Comparison of ENCODE assay signal across 29 cellular contexts in genomic region chr14:59146941-59147470, GRCh38. TPM values are rescaled to one million over a fixed set of nuclear protein-coding genes. Genes with fewer than 3 reads are reported as not detected.
DNase-seq lines count a peak whose midpoint lies in the region; ATAC-seq, FAIRE-seq and TF ChIP-seq lines count a peak whose summit lies in the region.
"Had no signal": no experiment of that assay in that cellular context is flagged by ENCODE, and none has a peak within 500 bp of the region (broad histone marks: within the 10 kb centered on the region; RNA-seq: fewer than 3 reads in every experiment).

No MANE protein-coding gene starts in this region.

- no peak overlapping the region for H3K27ac ChIP-seq in left ventricle myocardium inferior (replicated peaks)
- H3K27ac ChIP-seq in neural cell (ENCODE audit: low read length), result peak overlapping the region; percentile 3
- H3K27ac ChIP-seq: HL-60, RWPE1 had no signal

- no peaks in the 10 kb centered on the region for H3K9me3 Mint-ChIP-seq in stimulated activated effector memory CD8-positive, alpha-beta T cell treated with anti-CD3 and anti-CD28 coated beads, Interleukin-12 subunit alpha, Interleukin-12 subunit beta, amount 100 ng/mL, for 72 hours
- H3K9me3 Mint-ChIP-seq: CD14-positive monocyte; CD8-positive, alpha-beta memory T cell had no signal

- intact Hi-C loops in Right ventricle myocardium inferior (cut with DNase I), result no loop called here
- intact Hi-C loops in left ventricle myocardium inferior (cut with micrococcal nuclease), result no loop called here

- ATAC-seq in Right ventricle myocardium inferior (peak; percentile 57), HG03469 (IDR thresholded peaks at IDR 0.05; ENCODE audit: unreplicated experiment) (no peak)
- no peak for ATAC-seq in stimulated activated effector memory CD8-positive, alpha-beta T cell treated with anti-CD3 and anti-CD28 coated beads, Interleukin-12 subunit alpha, Interleukin-12 subunit beta, amount 100 ng/mL, for 72 hours
- ATAC-seq: GM12878, Panc1 had no signal

- H3K4me2 ChIP-seq in neural cell (ENCODE audit: low read length), result no peak overlapping the region
- H3K4me2 ChIP-seq: SK-N-SH had no signal

- no peaks in the 10 kb centered on the region for H3K36me3 Mint-ChIP-seq in stimulated activated effector memory CD8-positive, alpha-beta T cell treated with anti-CD3 and anti-CD28 coated beads, Interleukin-12 subunit alpha, Interleukin-12 subunit beta, amount 100 ng/mL, for 72 hours
- H3K36me3 Mint-ChIP-seq: CD14-positive monocyte had no signal

- H3K4me3 Mint-ChIP-seq in stimulated activated effector memory CD8-positive, alpha-beta T cell treated with anti-CD3 and anti-CD28 coated beads, Interleukin-12 subunit alpha, Interleukin-12 subunit beta, amount 100 ng/mL, for 72 hours, result no peak overlapping the region
- H3K4me3 Mint-ChIP-seq: CD14-positive monocyte; CD8-positive, alpha-beta memory T cell had no signal

- TF ChIP-seq CTCF in left ventricle myocardium inferior (IDR thresholded peaks at IDR 0.05; ENCODE audit: borderline replicate concordance) (no peak), neural cell (IDR thresholded peaks at IDR 0.05; ENCODE audit: poor library complexity, severe bottlenecking) (no peak)

- H3K9me3 ChIP-seq in left ventricle myocardium inferior (replicated peaks), result no peaks in the 10 kb centered on the region
- no peaks in the 10 kb centered on the region for H3K9me3 ChIP-seq in neural cell (ENCODE audit: low read length)
- H3K9me3 ChIP-seq: BE2C, SK-N-SH had no signal

- H3K27ac Mint-ChIP-seq in stimulated activated effector memory CD8-positive, alpha-beta T cell treated with anti-CD3 and anti-CD28 coated beads, Interleukin-12 subunit alpha, Interleukin-12 subunit beta, amount 100 ng/mL, for 72 hours, result no peak overlapping the region
- H3K27ac Mint-ChIP-seq: CD14-positive monocyte; CD8-positive, alpha-beta memory T cell had no signal

- no peak for TF ChIP-seq RAD21 in neural cell (conservative IDR thresholded peaks at IDR 0.05)

- peak; percentile 48 for FAIRE-seq in urothelium cell line (lab: Jason Lieb, UNC)
- FAIRE-seq: GM12878, H1 had no signal

- H3F3A ChIP-seq in neural cell (ENCODE audit: insufficient read depth, low read length, poor library complexity, severe bottlenecking), result peaks cover 3% of the 10 kb centered on the region

- no peaks in the 10 kb centered on the region for H3K36me3 ChIP-seq in left ventricle myocardium inferior
- no peaks in the 10 kb centered on the region for H3K36me3 ChIP-seq in neural cell (ENCODE audit: insufficient read depth, low read length)
- H3K36me3 ChIP-seq: BE2C had no signal

- H3K9me2 ChIP-seq in neural cell (ENCODE audit: insufficient read depth, low read length), result no peaks in the 10 kb centered on the region
- H3K9me2 ChIP-seq: SK-N-SH had no signal

- no peaks in the 10 kb centered on the region for H3K79me2 ChIP-seq in neural cell (replicated peaks; ENCODE audit: insufficient read depth, low read length)

- DNase-seq in Right ventricle myocardium inferior (ENCODE audit: missing footprints), result no peak
- no peak for DNase-seq in left ventricle myocardium inferior
- DNase-seq in NCI-H69 (lab: John Stamatoyannopoulos, UW), result peak; percentile 25
- no peak for DNase-seq in urothelium cell line (ENCODE audit: low spot score)
- DNase-seq in stimulated activated effector memory CD8-positive, alpha-beta T cell treated with anti-CD3 and anti-CD28 coated beads, Interleukin-12 subunit alpha, Interleukin-12 subunit beta, amount 100 ng/mL, for 72 hours (ENCODE audit: low spot score in 2 of 2), result no peak
- DNase-seq in nucleus accumbens (lab: John Stamatoyannopoulos, UW), result no peak
- DNase-seq: 8988T; ACHN; BE2C; CD8-positive, alpha-beta memory T cell; DMS 273 treated with DMSO at 0.1 percent for 48 hours; DMS79; EL; GDM1; HCEC 1CT; NCI-H1092; NCI-H1417 treated with DMSO at 0.1 percent for 48 hours; NCI-H187; NCI-H526 treated with DMSO at 0.1 percent for 48 hours; SIG-M5; SK-N-SH had no signal

- H3K4me1 Mint-ChIP-seq in stimulated activated effector memory CD8-positive, alpha-beta T cell treated with anti-CD3 and anti-CD28 coated beads, Interleukin-12 subunit alpha, Interleukin-12 subunit beta, amount 100 ng/mL, for 72 hours, result no peaks in the 10 kb centered on the region

- TF ChIP-seq EP300 in neural cell (conservative IDR thresholded peaks at IDR 0.05; ENCODE audit: poor library complexity, severe bottlenecking), result no peak

- no peaks in the 10 kb centered on the region for H4K20me1 ChIP-seq in neural cell (ENCODE audit: insufficient read depth)

- H3K4me3 ChIP-seq in left ventricle myocardium inferior (no peak overlapping the region), neural cell (ENCODE audit: low read length) (no peak overlapping the region)
- H3K4me3 ChIP-seq: GM12878 had no signal

- H3K4me1 ChIP-seq in left ventricle myocardium inferior, result no peaks in the 10 kb centered on the region
- H3K4me1 ChIP-seq: BE2C had no signal

- H3K27me3 ChIP-seq in left ventricle myocardium inferior (ENCODE audit: low read depth) (no peaks in the 10 kb centered on the region), neural cell (ENCODE audit: insufficient read depth, low read depth, low read length) (no peaks in the 10 kb centered on the region)
- H3K27me3 ChIP-seq: BE2C had no signal

- no peak overlapping the region for H3K9ac ChIP-seq in neural cell (ENCODE audit: low read length)
- H3K9ac ChIP-seq: SK-N-SH had no signal

- H2AFZ ChIP-seq in neural cell (ENCODE audit: low read depth, low read length), result no peak overlapping the region

TF ChIP-seq in neural cell, 6 proteins besides CTCF, POLR2A, EP300 and RAD21:
- TF ChIP-seq TAF1 (IDR thresholded peaks at IDR 0.05; ENCODE audit: low read depth) (no peak), REST (IDR thresholded peaks at IDR 0.05; ENCODE audit: borderline replicate concordance) (no peak), POLR2AphosphoS5 (IDR thresholded peaks at IDR 0.05) (no peak), EZH2 (IDR thresholded peaks at IDR 0.05; ENCODE audit: borderline replicate concordance, insufficient read depth, low read length, poor library complexity, severe bottlenecking) (no peak), MXI1 (conservative IDR thresholded peaks at IDR 0.05; ENCODE audit: poor library complexity, severe bottlenecking) (no peak), SMC3 (conservative IDR thresholded peaks at IDR 0.05; ENCODE audit: poor library complexity) (no peak)

RNA-seq across cellular contexts. Expression of gene DAAM1, which starts 41.5 kb away (rescaled TPM):
- total RNA-seq in Right ventricle myocardium inferior, result 120 TPM
- total RNA-seq in left ventricle myocardium inferior, result 84.8 TPM
- polyA plus RNA-seq in neural cell, result 156 and 161 TPM in 2 replicates
- 214 and 322 TPM in 2 replicates for polyA minus RNA-seq in neural cell
